ENCODE assay signal across 8 cellular contexts in the genomic region with DNA sequence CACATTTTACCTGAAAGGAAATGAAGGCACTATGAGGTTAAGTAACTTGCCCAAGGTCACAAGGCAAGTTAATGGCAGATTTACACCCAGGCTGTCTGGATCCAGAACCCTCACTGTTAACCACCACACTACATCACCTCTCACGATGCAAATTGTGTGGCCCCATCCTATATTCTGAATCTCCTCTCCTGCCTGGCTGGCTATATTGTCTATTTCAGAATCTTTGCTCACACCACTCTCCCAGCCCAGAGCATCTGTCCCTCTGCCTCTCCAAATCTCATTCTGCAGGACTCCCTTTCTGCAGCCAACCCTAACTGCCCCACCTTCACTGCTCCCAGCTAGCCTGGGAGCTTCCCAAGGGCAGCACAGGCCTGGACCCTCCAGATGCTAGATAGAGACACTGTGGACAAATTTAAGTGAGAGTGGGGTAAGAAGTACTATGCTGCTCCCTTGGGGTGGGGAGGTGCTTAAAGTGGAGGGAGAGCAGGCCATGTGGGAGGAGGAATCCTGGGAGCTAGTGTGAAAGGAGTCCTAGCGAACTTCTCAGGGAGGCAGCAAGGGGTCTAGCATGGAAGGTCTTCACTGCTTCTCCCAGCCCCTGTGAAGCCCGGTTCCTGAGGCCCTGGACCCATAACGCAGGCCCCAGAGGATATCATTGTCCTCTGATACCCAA. TPM values are rescaled to one million over a fixed set of nuclear protein-coding genes. Genes with fewer than 3 reads are reported as not detected.
DNase-seq lines count a peak whose midpoint lies in the region; ATAC-seq and TF ChIP-seq lines count a peak whose summit lies in the region.

No MANE protein-coding gene starts in this region.

- ATAC-seq in Right ventricle myocardium superior (ENCODE audit: poor library complexity): peak; percentile 9

- DNase-seq in ACHN (peak; percentile 37), HAP-1 (ENCODE audit: low spot score in 2 of 2) (peak; percentile 52 to 65), Right ventricle myocardium superior (no peak), retinal pigment epithelial cell (ENCODE audit: low read depth) (no peak), HEK293T (ENCODE audit: extremely low spot score) (no peak), NCI-H524 treated with DMSO at 0.1 percent for 48 hours (lab: John Stamatoyannopoulos, UW) (no peak)
- DNase-seq in stimulated activated CD4-positive, alpha-beta T cell treated with anti-CD3 and anti-CD28 coated beads, Interleukin-12 subunit alpha, Interleukin-12 subunit beta, amount 100 ng/mL, for 4 hours: no peak

- peaks cover 2% of the 10 kb centered on the region; the same call in 1 of the 2 replicates for H3K27me3 ChIP-seq in HAP-1 (ENCODE audit: low read depth)

- H3K36me3 ChIP-seq in HAP-1 (replicated peaks): no peaks in the 10 kb centered on the region; the same call in 1 of the 2 replicates

- H3K9me3 ChIP-seq in HAP-1: no peaks in the 10 kb centered on the region

- POLR2A ChIA-PET in HEK293T (lab: Yijun Ruan, JAX): interaction anchor here (0.7 to 4.2 kb wide), 17 partner anchors 9 to 199 kb away, joined by 3 to 75 read pairs (median 4); partner anchors contain the start of genes C10orf95, FBXL15 and GBF1

- H3K4me1 ChIP-seq in HAP-1: no peaks in the 10 kb centered on the region

- peak overlapping the region; percentile 73 for H3K4me3 ChIP-seq in HAP-1
- H3K4me3 ChIP-seq in WI38 (ENCODE audit: low read depth, low read length): peak overlapping the region; percentile 75
- peak overlapping the region; percentile 88 for H3K4me3 ChIP-seq in retinal pigment epithelial cell (ENCODE audit: low read length)

- TF ChIP-seq CTCF in WI38 (IDR thresholded peaks at IDR 0.05; ENCODE audit: low read depth, low read length) (no peak), retinal pigment epithelial cell (conservative IDR thresholded peaks at IDR 0.05; ENCODE audit: low read depth, low read length) (no peak)

- CTCF ChIA-PET in HEK293T (lab: Yijun Ruan, JAX): interaction anchor here (0.5 to 1.4 kb wide), 4 partner anchors 10 to 32 kb away, joined by 3 to 6 read pairs (median 3); partner anchors contain the start of gene FBXL15

- intact Hi-C loops in Right ventricle myocardium superior (cut with DNase I): no loop called here

- in situ Hi-C loops in ACHN (cut with HindIII; ENCODE audit: low pct_ligation_motif_present, low pct_unique_long_range_greater_than_20kb, low sequenced_read_pairs) (no loop called here), HAP-1 (cut with MboI; ENCODE audit: low sequenced_read_pairs) (no loop called here)

TF ChIP-seq in HEK293T, 16 proteins besides CTCF, POLR2A, EP300 and RAD21:
- no peak for TF ChIP-seq ELF4 (IDR thresholded peaks at IDR 0.05)
- TF ChIP-seq FOXM1 (IDR thresholded peaks at IDR 0.05; ENCODE audit: borderline replicate concordance): no peak
- TF ChIP-seq SP1 (IDR thresholded peaks at IDR 0.05): no peak
- TF ChIP-seq NFRKB (IDR thresholded peaks at IDR 0.05): no peak
- TF ChIP-seq ARNT (IDR thresholded peaks at IDR 0.05): no peak
- no peak for TF ChIP-seq FOXK2 (IDR thresholded peaks at IDR 0.05)
- no peak for TF ChIP-seq TARDBP (IDR thresholded peaks at IDR 0.05)
- TF ChIP-seq, protein P1, sequence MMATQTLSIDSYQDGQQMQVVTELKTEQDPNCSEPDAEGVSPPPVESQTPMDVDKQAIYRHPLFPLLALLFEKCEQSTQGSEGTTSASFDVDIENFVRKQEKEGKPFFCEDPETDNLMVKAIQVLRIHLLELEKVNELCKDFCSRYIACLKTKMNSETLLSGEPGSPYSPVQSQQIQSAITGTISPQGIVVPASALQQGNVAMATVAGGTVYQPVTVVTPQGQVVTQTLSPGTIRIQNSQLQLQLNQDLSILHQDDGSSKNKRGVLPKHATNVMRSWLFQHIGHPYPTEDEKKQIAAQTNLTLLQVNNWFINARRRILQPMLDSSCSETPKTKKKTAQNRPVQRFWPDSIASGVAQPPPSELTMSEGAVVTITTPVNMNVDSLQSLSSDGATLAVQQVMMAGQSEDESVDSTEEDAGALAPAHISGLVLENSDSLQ (IDR thresholded peaks at IDR 0.05): no peak
- no peak for TF ChIP-seq BHLHE40 (IDR thresholded peaks at IDR 0.05; ENCODE audit: borderline replicate concordance)
- TF ChIP-seq HDGF (IDR thresholded peaks at IDR 0.05; ENCODE audit: borderline replicate concordance): no peak
- TF ChIP-seq LEF1 (IDR thresholded peaks at IDR 0.05; ENCODE audit: borderline replicate concordance): no peak
- no peak for TF ChIP-seq L3MBTL2 (conservative IDR thresholded peaks at IDR 0.05)
- no peak for TF ChIP-seq ZNF384 (IDR thresholded peaks at IDR 0.05)
- no peak for TF ChIP-seq CTBP1 (IDR thresholded peaks at IDR 0.05; ENCODE audit: borderline replicate concordance)
- no peak for TF ChIP-seq SUZ12 (IDR thresholded peaks at IDR 0.05)
- no peak for TF ChIP-seq FOXA1 (IDR thresholded peaks at IDR 0.05)

RNA-seq across cellular contexts. Expression of gene CUEDC2, which starts 0.8 kb away (rescaled TPM):
- 73.8 TPM for total RNA-seq in Right ventricle myocardium superior

RNA-seq across cellular contexts. Expression of gene FBXL15, which starts 11.0 kb away (rescaled TPM):
- 9.4 TPM for total RNA-seq in Right ventricle myocardium superior

RNA-seq across cellular contexts. Expression of gene PSD, which starts 13.0 kb away (rescaled TPM):
- 0.89 TPM for total RNA-seq in Right ventricle myocardium superior

RNA-seq across cellular contexts. Expression of gene C10orf95, which starts 19.8 kb away (rescaled TPM):
- total RNA-seq in Right ventricle myocardium superior: not detected

RNA-seq across cellular contexts. Expression of gene NFKB2, which starts 36.1 kb away (rescaled TPM):
- total RNA-seq in Right ventricle myocardium superior: 13.3 TPM

Comparison
In these comparisons a context has a peak if more than half of its experiments do, and no peak if none do; other contexts are left out.
1. DNase-seq: peak in ACHN (single experiment) and HAP-1 (2 of 2); none in Right ventricle myocardium superior (single experiment), retinal pigment epithelial cell (single experiment), HEK293T (single experiment), NCI-H524 treated with DMSO at 0.1 percent for 48 hours (single experiment) and stimulated activated CD4-positive, alpha-beta T cell treated with anti-CD3 and anti-CD28 coated beads, Interleukin-12 subunit alpha, Interleukin-12 subunit beta, amount 100 ng/mL, for 4 hours (single experiment).
2. Peak in every context shown above with its lines, with median percentiles within 50 percentile points of each other: H3K4me3 ChIP-seq.